ENCODE assay signal across 10 cellular contexts in genomic region chr1:26907071-26907922, GRCh38. TPM values are rescaled to one million over a fixed set of nuclear protein-coding genes. Genes with fewer than 3 reads are reported as not detected.
A peak's percentile ranks its signal among the peaks of the same experiment; 100 is the strongest.
DNase-seq lines count a peak whose midpoint lies in the region; ATAC-seq, FAIRE-seq and TF ChIP-seq lines count a peak whose summit lies in the region.
"Had no signal": no experiment of that assay in that cellular context is flagged by ENCODE, and none has a peak within 500 bp of the region (broad histone marks: within the 10 kb centered on the region; RNA-seq: fewer than 3 reads in every experiment).

No MANE protein-coding gene starts in this region.

- TF ChIP-seq POLR2A in GM12892 (IDR thresholded peaks at IDR 0.05; ENCODE audit: low read depth, low read length) = no peak

- H3K9me3 Mint-ChIP-seq in HFFc6 = no peaks in the 10 kb centered on the region
- H3K9me3 Mint-ChIP-seq in WTC11 = no peaks in the 10 kb centered on the region
- H3K9me3 Mint-ChIP-seq: activated CD4-positive, alpha-beta T cell treated with anti-CD3 and anti-CD28 coated beads, Interleukin-2, amount 10 ng/mL, durations not matched to agents 7 days and 5 days; stimulated activated naive CD8-positive, alpha-beta T cell treated with anti-CD3 and anti-CD28 coated beads, Interleukin-15, Interleukin-2, amounts not matched to agents 100 ng/mL and 50 ng/mL, for 24 hours had no signal

- no peaks in the 10 kb centered on the region for H3K9me3 ChIP-seq in T-helper 17 cell (ENCODE audit: control insufficient read depth, low read length, poor library complexity, severe bottlenecking)

- peaks cover 10% of the 10 kb centered on the region for H3K27me3 Mint-ChIP-seq in HFFc6 (ENCODE audit: insufficient read depth)
- peaks cover 10% of the 10 kb centered on the region; the same call in 1 of the 2 replicates for H3K27me3 Mint-ChIP-seq in WTC11 (ENCODE audit: low read depth)
- peaks cover 14% of the 10 kb centered on the region for H3K27me3 Mint-ChIP-seq in T-helper 17 cell
- H3K27me3 Mint-ChIP-seq: stimulated activated naive CD8-positive, alpha-beta T cell treated with anti-CD3 and anti-CD28 coated beads, Interleukin-15, Interleukin-2, amounts not matched to agents 100 ng/mL and 50 ng/mL, for 24 hours had no signal

- no peak for FAIRE-seq in GM12892 (lab: Jason Lieb, UNC)

- TF ChIP-seq CTCF in HFFc6 (IDR thresholded peaks at IDR 0.05) (no peak), WTC11 (IDR thresholded peaks at IDR 0.05) (no peak)

- DNase-seq in HFFc6 (peak; percentile 98), WTC11 (ENCODE audit: low spot score) (no peak), iPS-NIHi11 (ENCODE audit: low spot score) (peak; percentile 30), stromal cell of bone marrow (ENCODE audit: low read depth) (peak; percentile 84), T-helper 17 cell (no peak), GM12892 (ENCODE audit: insufficient read length) (no peak)
- DNase-seq in stimulated activated CD4-positive, alpha-beta T cell treated with anti-CD3 and anti-CD28 coated beads, Interleukin-4, amount 100 ng/mL, for 1 hour = no peak
- DNase-seq in activated CD4-positive, alpha-beta T cell treated with anti-CD3 and anti-CD28 coated beads for 48 hours = no peak
- DNase-seq: activated CD4-positive, alpha-beta T cell treated with anti-CD3 and anti-CD28 coated beads, Interleukin-2, amount 10 ng/mL, durations not matched to agents 7 days and 5 days had no signal

- H3K36me3 Mint-ChIP-seq in HFFc6 (ENCODE audit: low read depth) (no peaks in the 10 kb centered on the region), WTC11 (no peaks in the 10 kb centered on the region), T-helper 17 cell (ENCODE audit: low read depth) (peaks cover 8% of the 10 kb centered on the region)

- CTCF ChIA-PET in WTC11 (lab: Charles Lee) = no interaction called here

- H3K4me3 Mint-ChIP-seq in HFFc6 = peak overlapping the region; percentile 5; the same call in 1 of the 2 replicates
- H3K4me3 Mint-ChIP-seq in WTC11 = no peak overlapping the region
- H3K4me3 Mint-ChIP-seq in T-helper 17 cell = no peak overlapping the region
- H3K4me3 Mint-ChIP-seq: activated CD4-positive, alpha-beta T cell treated with anti-CD3 and anti-CD28 coated beads, Interleukin-2, amount 10 ng/mL, durations not matched to agents 7 days and 5 days; stimulated activated naive CD8-positive, alpha-beta T cell treated with anti-CD3 and anti-CD28 coated beads, Interleukin-15, Interleukin-2, amounts not matched to agents 100 ng/mL and 50 ng/mL, for 24 hours had no signal

- POLR2A ChIA-PET in WTC11 (lab: Charles Lee) = no interaction called here

- H3K4me1 Mint-ChIP-seq in HFFc6 (ENCODE audit: low read depth) (peaks cover 18% of the 10 kb centered on the region), WTC11 (no peaks in the 10 kb centered on the region), T-helper 17 cell (peaks cover 2% of the 10 kb centered on the region)

- H3K27ac Mint-ChIP-seq in HFFc6 (peak overlapping the region; percentile 74), WTC11 (0 out of 2 replicates have a peak overlapping the region, but pooled peaks have one; percentile 2), T-helper 17 cell (no peak overlapping the region)
- H3K27ac Mint-ChIP-seq: activated CD4-positive, alpha-beta T cell treated with anti-CD3 and anti-CD28 coated beads, Interleukin-2, amount 10 ng/mL, durations not matched to agents 7 days and 5 days; stimulated activated naive CD8-positive, alpha-beta T cell treated with anti-CD3 and anti-CD28 coated beads, Interleukin-15, Interleukin-2, amounts not matched to agents 100 ng/mL and 50 ng/mL, for 24 hours had no signal

- ATAC-seq in WTC11 = no peak
- no peak for ATAC-seq in T-helper 17 cell

TF ChIP-seq in WTC11, 78 proteins besides CTCF, POLR2A, EP300 and RAD21 (continues in another document):
- TF ChIP-seq JUN (CRISPR knock-in tag; IDR thresholded peaks at IDR 0.05) (no peak), TCF7 (CRISPR knock-in tag; IDR thresholded peaks at IDR 0.05; ENCODE audit: low read depth) (no peak), ZNF263 (CRISPR knock-in tag; IDR thresholded peaks at IDR 0.05; ENCODE audit: low read depth) (no peak), USF2 (CRISPR knock-in tag; IDR thresholded peaks at IDR 0.05) (no peak), E2F4 (CRISPR knock-in tag; IDR thresholded peaks at IDR 0.05; ENCODE audit: borderline replicate concordance, low read depth) (no peak), NFYB (CRISPR knock-in tag; conservative IDR thresholded peaks at IDR 0.05; ENCODE audit: low read depth) (no peak), ZNF416 (CRISPR knock-in tag; IDR thresholded peaks at IDR 0.05) (no peak), RELA (CRISPR knock-in tag; IDR thresholded peaks at IDR 0.05; ENCODE audit: borderline replicate concordance) (no peak), CREB1 (CRISPR knock-in tag; IDR thresholded peaks at IDR 0.05) (no peak)
- TF ChIP-seq, protein P1, sequence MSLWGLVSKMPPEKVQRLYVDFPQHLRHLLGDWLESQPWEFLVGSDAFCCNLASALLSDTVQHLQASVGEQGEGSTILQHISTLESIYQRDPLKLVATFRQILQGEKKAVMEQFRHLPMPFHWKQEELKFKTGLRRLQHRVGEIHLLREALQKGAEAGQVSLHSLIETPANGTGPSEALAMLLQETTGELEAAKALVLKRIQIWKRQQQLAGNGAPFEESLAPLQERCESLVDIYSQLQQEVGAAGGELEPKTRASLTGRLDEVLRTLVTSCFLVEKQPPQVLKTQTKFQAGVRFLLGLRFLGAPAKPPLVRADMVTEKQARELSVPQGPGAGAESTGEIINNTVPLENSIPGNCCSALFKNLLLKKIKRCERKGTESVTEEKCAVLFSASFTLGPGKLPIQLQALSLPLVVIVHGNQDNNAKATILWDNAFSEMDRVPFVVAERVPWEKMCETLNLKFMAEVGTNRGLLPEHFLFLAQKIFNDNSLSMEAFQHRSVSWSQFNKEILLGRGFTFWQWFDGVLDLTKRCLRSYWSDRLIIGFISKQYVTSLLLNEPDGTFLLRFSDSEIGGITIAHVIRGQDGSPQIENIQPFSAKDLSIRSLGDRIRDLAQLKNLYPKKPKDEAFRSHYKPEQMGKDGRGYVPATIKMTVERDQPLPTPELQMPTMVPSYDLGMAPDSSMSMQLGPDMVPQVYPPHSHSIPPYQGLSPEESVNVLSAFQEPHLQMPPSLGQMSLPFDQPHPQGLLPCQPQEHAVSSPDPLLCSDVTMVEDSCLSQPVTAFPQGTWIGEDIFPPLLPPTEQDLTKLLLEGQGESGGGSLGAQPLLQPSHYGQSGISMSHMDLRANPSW (CRISPR knock-in tag; conservative IDR thresholded peaks at IDR 0.05; ENCODE audit: low read depth) = no peak
- TF ChIP-seq, protein P2, sequence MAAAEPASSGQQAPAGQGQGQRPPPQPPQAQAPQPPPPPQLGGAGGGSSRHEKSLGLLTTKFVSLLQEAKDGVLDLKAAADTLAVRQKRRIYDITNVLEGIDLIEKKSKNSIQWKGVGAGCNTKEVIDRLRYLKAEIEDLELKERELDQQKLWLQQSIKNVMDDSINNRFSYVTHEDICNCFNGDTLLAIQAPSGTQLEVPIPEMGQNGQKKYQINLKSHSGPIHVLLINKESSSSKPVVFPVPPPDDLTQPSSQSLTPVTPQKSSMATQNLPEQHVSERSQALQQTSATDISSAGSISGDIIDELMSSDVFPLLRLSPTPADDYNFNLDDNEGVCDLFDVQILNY (CRISPR knock-in tag; IDR thresholded peaks at IDR 0.05) = no peak

RNA-seq across cellular contexts. Expression of gene NR0B2, which starts 6.5 kb away (rescaled TPM):
- total RNA-seq in HFFc6 (2021; fragmentation: NEBNext Ultra II Directional; extraction: Animal tissue kit (Norgen Biotek cat#: 25700)) = not detected
- not detected in 3 replicates for total RNA-seq in WTC11 (2021)
- not detected for total RNA-seq in T-helper 17 cell
- polyA plus RNA-seq in GM12892 (2012; ENCODE audit: missing spikeins) = not detected
- total RNA-seq: activated CD4-positive, alpha-beta T cell treated with anti-CD3 and anti-CD28 coated beads, Interleukin-2, amount 10 ng/mL, durations not matched to agents 7 days and 5 days had no signal

RNA-seq across cellular contexts. Expression of gene GPATCH3, which starts 7.0 kb away (rescaled TPM):
- total RNA-seq in HFFc6 (2021; fragmentation: NEBNext Ultra II Directional; extraction: Animal tissue kit (Norgen Biotek cat#: 25700)) = 10 to 100 TPM in 3 of 6 experiments, 1 to 10 TPM in 3; 8.6 to 12.0 (median 10.2) TPM
- total RNA-seq in WTC11 (2021) (16.1 to 19.2 TPM (median 16.3 TPM) in 3 replicates), T-helper 17 cell (10 to 100 TPM; 26.4 to 43.2 TPM)
- 6.0 TPM for polyA plus RNA-seq in GM12892 (2012; ENCODE audit: missing spikeins)

RNA-seq across cellular contexts. Expression of gene NUDC, which starts 14.2 kb away (rescaled TPM):
- total RNA-seq in HFFc6 (2021; fragmentation: NEBNext Ultra II Directional; extraction: Animal tissue kit (Norgen Biotek cat#: 25700)) = 10 to 100 TPM; 69.1 to 92.6 (median 87.6) TPM
- 101 to 118 TPM (median 108 TPM) in 3 replicates for total RNA-seq in WTC11 (2021)
- 10 to 100 TPM; 41.8 to 43.0 TPM for total RNA-seq in T-helper 17 cell
- 48.0 TPM for polyA plus RNA-seq in GM12892 (2012; ENCODE audit: missing spikeins)

RNA-seq across cellular contexts. Expression of gene GPN2, which starts 17.2 kb away (rescaled TPM):
- total RNA-seq in HFFc6 (2021; fragmentation: NEBNext Ultra II Directional; extraction: Animal tissue kit (Norgen Biotek cat#: 25700)) = 10 to 100 TPM; 28.4 to 39.3 (median 36.1) TPM
- total RNA-seq in WTC11 (2021) (31.7 to 38.5 TPM (median 34.2 TPM) in 3 replicates), T-helper 17 cell (10 to 100 TPM; 29.1 to 41.9 TPM)
- 16.8 TPM for polyA plus RNA-seq in GM12892 (2012; ENCODE audit: missing spikeins)

RNA-seq across cellular contexts. Expression of gene SFN, which starts 44.3 kb away (rescaled TPM):
- under 1 TPM in 4 of 6 experiments, not detected in 2; 0.11 to 0.28 (median 0.20) TPM for total RNA-seq in HFFc6 (2021; fragmentation: NEBNext Ultra II Directional; extraction: Animal tissue kit (Norgen Biotek cat#: 25700))
- total RNA-seq in WTC11 (2021) (8.0 to 14.3 TPM (median 8.0 TPM) in 3 replicates), T-helper 17 cell (1 to 10 TPM; 1.3 TPM)
- 5.0 TPM for polyA plus RNA-seq in GM12892 (2012; ENCODE audit: missing spikeins)

Comparison
In these comparisons a context has a peak if more than half of its experiments do, and no peak if none do; other contexts are left out.
1. DNase-seq: peak in HFFc6 (single experiment), iPS-NIHi11 (single experiment) and stromal cell of bone marrow (single experiment); none in WTC11 (single experiment), T-helper 17 cell (0 of 3), GM12892 (single experiment), stimulated activated CD4-positive, alpha-beta T cell treated with anti-CD3 and anti-CD28 coated beads, Interleukin-4, amount 100 ng/mL, for 1 hour (single experiment) and activated CD4-positive, alpha-beta T cell treated with anti-CD3 and anti-CD28 coated beads for 48 hours (single experiment).